Comparison of ENCODE assay signal across 8 cellular contexts in genomic region chr19:42285988-42286348, GRCh38. TPM values are rescaled to one million over a fixed set of nuclear protein-coding genes. Genes with fewer than 3 reads are reported as not detected.
DNase-seq lines count a peak whose midpoint lies in the region; ATAC-seq, FAIRE-seq and TF ChIP-seq lines count a peak whose summit lies in the region.

No MANE protein-coding gene starts in this region.

- no peaks in the 10 kb centered on the region for H3K9me1 ChIP-seq in endothelial cell of umbilical vein (replicated peaks; ENCODE audit: control insufficient read depth, extremely low read depth, insufficient read depth, low read length)

- dilution Hi-C loops in endothelial cell of umbilical vein (cut with MboI; ENCODE audit: extremely low pct_ligation_motif_present, low sequenced_read_pairs), result no loop called here

- H3K27me3 Mint-ChIP-seq in CD4-positive, alpha-beta memory T cell, result no peaks in the 10 kb centered on the region

- H3K27me3 ChIP-seq in CD4-positive, alpha-beta memory T cell (ENCODE audit: insufficient read depth, low read length), result no peaks in the 10 kb centered on the region
- H3K27me3 ChIP-seq in PC-9 (ENCODE audit: insufficient read depth, low read depth) (no peaks in the 10 kb centered on the region), endothelial cell of umbilical vein (ENCODE audit: control insufficient read depth in 2 of 2, insufficient read depth in 2 of 2, low read length in 2 of 2) (no peaks in the 10 kb centered on the region), psoas muscle (ENCODE audit: insufficient read depth in 3 of 3, low read length in 2 of 3) (no peaks in the 10 kb centered on the region)

- H3K4me2 ChIP-seq in PC-9 (peak overlapping the region; percentile 99), endothelial cell of umbilical vein (ENCODE audit: insufficient read depth, low read length) (peak overlapping the region; percentile 74)

- peaks cover 41% of the 10 kb centered on the region for H3K4me1 ChIP-seq in CD4-positive, alpha-beta memory T cell (ENCODE audit: insufficient read depth, low read length)
- H3K4me1 ChIP-seq in PC-9 (replicated peaks; ENCODE audit: insufficient read depth) (peaks cover 33% of the 10 kb centered on the region), endothelial cell of umbilical vein (ENCODE audit: control insufficient read depth, extremely low read depth, insufficient read depth, low read length) (peaks cover 40% of the 10 kb centered on the region), psoas muscle (peaks cover 43% of the 10 kb centered on the region)

- ATAC-seq in psoas muscle (no peak), GM21825 (IDR thresholded peaks at IDR 0.05; ENCODE audit: unreplicated experiment) (no peak), HG03469 (IDR thresholded peaks at IDR 0.05; ENCODE audit: unreplicated experiment) (no peak)

- H3K79me2 ChIP-seq in PC-9 (ENCODE audit: low read depth) (peaks cover 14% of the 10 kb centered on the region; the same call in 1 of the 2 replicates), endothelial cell of umbilical vein (ENCODE audit: control insufficient read depth, insufficient read depth, low read length) (peaks cover 23% of the 10 kb centered on the region)

- BruUV-seq in PC-9 (replicated peaks; lab: Mats Ljungman, UMichigan) (no TSS peak), endothelial cell of umbilical vein (replicated peaks; lab: Mats Ljungman, UMichigan) (no TSS peak)

- peak overlapping the region; percentile 81 to 94 (median 90) for H3K27ac Mint-ChIP-seq in CD4-positive, alpha-beta memory T cell

- H3K9ac ChIP-seq in endothelial cell of umbilical vein (replicated peaks; ENCODE audit: extremely low read depth, insufficient read depth, low read length), result peak overlapping the region; percentile 37

- H3F3A ChIP-seq in PC-9 (ENCODE audit: insufficient read depth, low read depth), result peaks cover 23% of the 10 kb centered on the region; the same call in 1 of the 2 replicates

- no peak for TF ChIP-seq POLR2A in endothelial cell of umbilical vein (IDR thresholded peaks at IDR 0.05; ENCODE audit: low read depth, low read length)

- H3K27ac ChIP-seq in CD4-positive, alpha-beta memory T cell (ENCODE audit: low read depth, low read length), result peak overlapping the region; percentile 67
- H3K27ac ChIP-seq in PC-9, result no peak overlapping the region
- H3K27ac ChIP-seq in endothelial cell of umbilical vein (ENCODE audit: insufficient read depth, low read depth, low read length), result peak overlapping the region; percentile 38
- peak overlapping the region; percentile 23 for H3K27ac ChIP-seq in psoas muscle

- no peak for TF ChIP-seq CTCF in PC-9 (conservative IDR thresholded peaks at IDR 0.05)
- TF ChIP-seq CTCF in endothelial cell of umbilical vein (IDR thresholded peaks at IDR 0.05; ENCODE audit: extremely low read depth in 1 of 2, insufficient read depth in 1 of 2, low read depth in 1 of 2, low read length in 2 of 2), result no peak
- no peak for TF ChIP-seq CTCF in psoas muscle (IDR thresholded peaks at IDR 0.05)

- DNase-seq in CD4-positive, alpha-beta memory T cell, result no peak
- DNase-seq in PC-9 (no peak), endothelial cell of umbilical vein (ENCODE audit: low read depth, low spot score) (no peak), psoas muscle (peak in 1 of 2 donors; percentile 51), NCI-H1092 treated with DMSO at 0.1 percent for 48 hours (lab: John Stamatoyannopoulos, UW) (no peak)
- DNase-seq in stimulated activated CD4-positive, alpha-beta T cell treated with anti-CD3 and anti-CD28 coated beads, Interleukin-12 subunit alpha, Interleukin-12 subunit beta, amount 100 ng/mL, for 4 hours, result no peak

- H3K9me3 Mint-ChIP-seq in CD4-positive, alpha-beta memory T cell, result no peaks in the 10 kb centered on the region

- no peak overlapping the region for H3K4me3 ChIP-seq in CD4-positive, alpha-beta memory T cell (ENCODE audit: low read length in 2 of 2)
- H3K4me3 ChIP-seq in PC-9 (no peak overlapping the region), endothelial cell of umbilical vein (replicated peaks in 1 of 3; ENCODE audit: insufficient read depth in 1 of 3, low read depth in 1 of 3, low read length in 3 of 3) (peak overlapping the region in 1 of 3 experiments; percentile 10), psoas muscle (peak overlapping the region; percentile 68)

- no peaks in the 10 kb centered on the region for H3K9me3 ChIP-seq in CD4-positive, alpha-beta memory T cell (ENCODE audit: control insufficient read depth in 1 of 2, low read length in 2 of 2)
- H3K9me3 ChIP-seq in PC-9 (ENCODE audit: insufficient read depth, low read depth) (no peaks in the 10 kb centered on the region), endothelial cell of umbilical vein (replicated peaks; ENCODE audit: control insufficient read depth, insufficient read depth, low read length) (no peaks in the 10 kb centered on the region), psoas muscle (no peaks in the 10 kb centered on the region)

- peaks cover 0 to 35% of the 10 kb centered on the region in 2 donors for H3K36me3 Mint-ChIP-seq in CD4-positive, alpha-beta memory T cell

- H3K36me3 ChIP-seq in CD4-positive, alpha-beta memory T cell (ENCODE audit: insufficient read depth, low read length), result peaks cover 39% of the 10 kb centered on the region
- H3K36me3 ChIP-seq in PC-9 (ENCODE audit: low read depth), result no peaks in the 10 kb centered on the region
- H3K36me3 ChIP-seq in endothelial cell of umbilical vein (ENCODE audit: control insufficient read depth in 2 of 2, extremely low read depth in 1 of 2, insufficient read depth in 2 of 2, low read length in 2 of 2), result peaks cover 12 to 37% of the 10 kb centered on the region in 2 experiments
- peaks cover 8 to 43% of the 10 kb centered on the region in 2 donors for H3K36me3 ChIP-seq in psoas muscle (ENCODE audit: insufficient read depth in 1 of 2, low read depth in 1 of 2)

- peaks cover 18 to 26% (median 22%) of the 10 kb centered on the region in 4 donors for H3K4me1 Mint-ChIP-seq in CD4-positive, alpha-beta memory T cell

- H3K4me3 Mint-ChIP-seq in CD4-positive, alpha-beta memory T cell, result peak overlapping the region in 4 of 8 donors; percentile 13 to 55 (median 21)

- no peak overlapping the region for H2AFZ ChIP-seq in PC-9
- H2AFZ ChIP-seq in endothelial cell of umbilical vein (ENCODE audit: low read depth, low read length), result no peak overlapping the region

- no peaks in the 10 kb centered on the region for H3K9me2 ChIP-seq in PC-9 (ENCODE audit: insufficient read depth)

- intact Hi-C loops in CD4-positive, alpha-beta memory T cell (cut with micrococcal nuclease), result loop anchor here (2.0 kb wide), 1 partner anchor 17 kb away; the partner anchor contains the start of genes PAFAH1B3 and PRR19
- intact Hi-C loops in PC-9 (cut with micrococcal nuclease; ENCODE audit: unreplicated experiment) (no loop called here), endothelial cell of umbilical vein (cut with micrococcal nuclease) (loop anchor here (1.0 kb wide), 1 partner anchor 16 kb away; the partner anchor contains the start of genes PAFAH1B3 and PRR19), psoas muscle (cut with DNase I) (no loop called here)

- POLR2A ChIA-PET in CD4-positive, alpha-beta memory T cell (lab: Charles Lee; ENCODE audit: partially characterized antibody), result interaction anchor here (1.2 to 7.6 kb wide), 3 partner anchors 16 to 28 kb away, joined by 3 to 131 read pairs (median 13); partner anchors contain the start of genes CIC, PAFAH1B3 and PRR19
- POLR2A ChIA-PET in PC-9 (lab: Charles Lee; ENCODE audit: unreplicated experiment), result no interaction called here
- POLR2A ChIA-PET in endothelial cell of umbilical vein (lab: Charles Lee), result interaction anchor here (0.5 kb wide), 1 partner anchor 18 kb away, joined by 3 read pairs; no protein-coding TSS in a partner anchor

- no peak for FAIRE-seq in endothelial cell of umbilical vein (lab: Jason Lieb, UNC)

- CTCF ChIA-PET in CD4-positive, alpha-beta memory T cell (lab: Charles Lee; ENCODE audit: partially characterized antibody), result no interaction called here
- CTCF ChIA-PET in PC-9 (lab: Charles Lee), result no interaction called here
- CTCF ChIA-PET in endothelial cell of umbilical vein (lab: Charles Lee), result interaction anchor here (3.0 kb wide), 1 partner anchor 40 kb away, joined by 17 read pairs; no protein-coding TSS in a partner anchor

- H4K20me1 ChIP-seq in PC-9 (ENCODE audit: insufficient read depth), result peaks cover 15% of the 10 kb centered on the region; the same call in 1 of the 2 replicates
- no peaks in the 10 kb centered on the region for H4K20me1 ChIP-seq in endothelial cell of umbilical vein (replicated peaks; ENCODE audit: control insufficient read depth, extremely low read depth, insufficient read depth, low read length)

- WGBS in psoas muscle, 3 donors, result 45 to 54% (median 51%) methylated on average over 4 to 6 of the region's 6 CpGs

RNA-seq across cellular contexts. Expression of gene PRR19, which starts 16.0 kb away (rescaled TPM):
- under 1 TPM; 0.28 to 0.64 TPM for total RNA-seq in CD4-positive, alpha-beta memory T cell
- under 1 TPM; 0.48 to 0.85 TPM for polyA plus RNA-seq in CD4-positive, alpha-beta memory T cell
- total RNA-seq in PC-9 (2021) (0.85 and 1.1 TPM in 2 replicates), endothelial cell of umbilical vein (1.0 and 1.5 TPM in 2 replicates), psoas muscle (under 1 TPM in 2 of 4 donors, not detected in 2; 0.19 to 0.51 TPM)
- polyA plus RNA-seq in endothelial cell of umbilical vein (1.4 and 1.9 TPM in 2 replicates), psoas muscle (under 1 TPM; 0.17 to 0.73 (median 0.60) TPM)
- polyA plus RNA-seq in endothelial cell of umbilical vein (2011; cell fraction: cytosol; rRNA removed), result 0.98 and 1.0 TPM in 2 replicates
- 0.55 and 0.92 TPM in 2 replicates for polyA plus RNA-seq in endothelial cell of umbilical vein (2011; cell fraction: nucleus; rRNA removed)
- 1.1 and 1.3 TPM in 2 replicates for polyA plus RNA-seq in endothelial cell of umbilical vein (2012)
- polyA minus RNA-seq in endothelial cell of umbilical vein, result 0.53 and 0.62 TPM in 2 replicates
- not detected for polyA minus RNA-seq in endothelial cell of umbilical vein (2011; cell fraction: cytosol; rRNA and poly(A)+ RNA removed)
- 0.53 and 0.63 TPM in 2 replicates for polyA minus RNA-seq in endothelial cell of umbilical vein (2011; cell fraction: nucleus; rRNA and poly(A)+ RNA removed)

RNA-seq across cellular contexts. Expression of gene PAFAH1B3, which starts 16.5 kb away (rescaled TPM):
- total RNA-seq in CD4-positive, alpha-beta memory T cell, result 10 to 100 TPM; 17.0 to 17.2 TPM
- polyA plus RNA-seq in CD4-positive, alpha-beta memory T cell, result 10 to 100 TPM; 35.0 to 43.7 TPM
- total RNA-seq in PC-9 (2021), result 70.2 and 90.1 TPM in 2 replicates
- 41.4 and 47.6 TPM in 2 replicates for total RNA-seq in endothelial cell of umbilical vein
- 95.0 and 115 TPM in 2 replicates for polyA plus RNA-seq in endothelial cell of umbilical vein
- polyA plus RNA-seq in endothelial cell of umbilical vein (2011; cell fraction: cytosol; rRNA removed), result 60.9 and 62.4 TPM in 2 replicates
- 37.0 and 38.1 TPM in 2 replicates for polyA plus RNA-seq in endothelial cell of umbilical vein (2011; cell fraction: nucleus; rRNA removed)
- polyA plus RNA-seq in endothelial cell of umbilical vein (2012), result 41.4 and 45.7 TPM in 2 replicates
- 31.2 and 37.2 TPM in 2 replicates for polyA minus RNA-seq in endothelial cell of umbilical vein
- polyA minus RNA-seq in endothelial cell of umbilical vein (2011; cell fraction: cytosol; rRNA and poly(A)+ RNA removed), result 15.9 TPM
- 5.5 and 10.9 TPM in 2 replicates for polyA minus RNA-seq in endothelial cell of umbilical vein (2011; cell fraction: nucleus; rRNA and poly(A)+ RNA removed)
- total RNA-seq in psoas muscle, result 1 to 10 TPM; 4.0 to 7.4 (median 6.4) TPM
- polyA plus RNA-seq in psoas muscle, result 10 to 100 TPM; 12.8 to 17.1 (median 14.8) TPM

RNA-seq across cellular contexts. Expression of gene CIC, which starts 16.9 kb away (rescaled TPM):
- total RNA-seq in CD4-positive, alpha-beta memory T cell, result 10 to 100 TPM; 81.6 to 82.6 TPM
- polyA plus RNA-seq in CD4-positive, alpha-beta memory T cell, result 1 to 10 TPM in 1 of 2 donors, not detected in 1; 3.5 TPM
- 58.1 and 60.7 TPM in 2 replicates for total RNA-seq in PC-9 (2021)
- 86.0 and 86.3 TPM in 2 replicates for total RNA-seq in endothelial cell of umbilical vein
- 18.4 and 23.5 TPM in 2 replicates for polyA plus RNA-seq in endothelial cell of umbilical vein
- 15.8 and 26.9 TPM in 2 replicates for polyA plus RNA-seq in endothelial cell of umbilical vein (2011; cell fraction: cytosol; rRNA removed)
- polyA plus RNA-seq in endothelial cell of umbilical vein (2011; cell fraction: nucleus; rRNA removed), result 59.1 and 69.4 TPM in 2 replicates
- 28.9 and 43.8 TPM in 2 replicates for polyA plus RNA-seq in endothelial cell of umbilical vein (2012)
- 9.1 and 9.7 TPM in 2 replicates for polyA minus RNA-seq in endothelial cell of umbilical vein
- polyA minus RNA-seq in endothelial cell of umbilical vein (2011; cell fraction: cytosol; rRNA and poly(A)+ RNA removed), result 11.2 TPM
- 15.3 and 26.1 TPM in 2 replicates for polyA minus RNA-seq in endothelial cell of umbilical vein (2011; cell fraction: nucleus; rRNA and poly(A)+ RNA removed)
- total RNA-seq in psoas muscle, result 10 to 100 TPM; 28.8 to 55.0 (median 44.2) TPM
- 10 to 100 TPM; 17.1 to 39.3 (median 18.1) TPM for polyA plus RNA-seq in psoas muscle

RNA-seq across cellular contexts. Expression of gene TMEM145, which starts 27.1 kb away (rescaled TPM):
- not detected for total RNA-seq in CD4-positive, alpha-beta memory T cell
- polyA plus RNA-seq in CD4-positive, alpha-beta memory T cell, result not detected
- 1.2 and 1.7 TPM in 2 replicates for total RNA-seq in PC-9 (2021)
- total RNA-seq in endothelial cell of umbilical vein, result not detected in 2 replicates
- 0.24 TPM in 1 of 2 replicates, not detected in the other for polyA plus RNA-seq in endothelial cell of umbilical vein
- not detected in 2 replicates for polyA plus RNA-seq in endothelial cell of umbilical vein (2011; cell fraction: cytosol; rRNA removed)
- polyA plus RNA-seq in endothelial cell of umbilical vein (2011; cell fraction: nucleus; rRNA removed), result 0.38 TPM in 1 of 2 replicates, not detected in the other
- polyA plus RNA-seq in endothelial cell of umbilical vein (2012), result not detected in 2 replicates
- 0.13 TPM in 1 of 2 replicates, not detected in the other for polyA minus RNA-seq in endothelial cell of umbilical vein
- polyA minus RNA-seq in endothelial cell of umbilical vein (2011; cell fraction: cytosol; rRNA and poly(A)+ RNA removed), result not detected
- not detected in 2 replicates for polyA minus RNA-seq in endothelial cell of umbilical vein (2011; cell fraction: nucleus; rRNA and poly(A)+ RNA removed)
- 1 to 10 TPM in 1 of 4 donors, under 1 TPM in 2, not detected in 1; 0.50 to 1.1 (median 0.52) TPM for total RNA-seq in psoas muscle
- 1 to 10 TPM in 1 of 3 donors, under 1 TPM in 2; 0.21 to 2.5 (median 0.57) TPM for polyA plus RNA-seq in psoas muscle

RNA-seq across cellular contexts. Expression of gene ERF, which starts 31.0 kb away (rescaled TPM):
- 10 to 100 TPM; 38.5 to 39.9 TPM for total RNA-seq in CD4-positive, alpha-beta memory T cell
- polyA plus RNA-seq in CD4-positive, alpha-beta memory T cell, result 1 to 10 TPM; 2.7 to 3.7 TPM
- 57.4 and 79.1 TPM in 2 replicates for total RNA-seq in PC-9 (2021)
- total RNA-seq in endothelial cell of umbilical vein, result 117 and 130 TPM in 2 replicates
- 102 and 125 TPM in 2 replicates for polyA plus RNA-seq in endothelial cell of umbilical vein
- polyA plus RNA-seq in endothelial cell of umbilical vein (2011; cell fraction: cytosol; rRNA removed), result 43.3 and 54.3 TPM in 2 replicates
- polyA plus RNA-seq in endothelial cell of umbilical vein (2011; cell fraction: nucleus; rRNA removed), result 130 and 152 TPM in 2 replicates
- polyA plus RNA-seq in endothelial cell of umbilical vein (2012), result 40.7 and 61.9 TPM in 2 replicates
- 76.4 and 95.4 TPM in 2 replicates for polyA minus RNA-seq in endothelial cell of umbilical vein
- polyA minus RNA-seq in endothelial cell of umbilical vein (2011; cell fraction: cytosol; rRNA and poly(A)+ RNA removed), result 26.5 TPM
- polyA minus RNA-seq in endothelial cell of umbilical vein (2011; cell fraction: nucleus; rRNA and poly(A)+ RNA removed), result 38.5 and 45.5 TPM in 2 replicates
- 10 to 100 TPM; 10.0 to 13.5 (median 11.8) TPM for total RNA-seq in psoas muscle
- 10 to 100 TPM in 2 of 3 donors, 1 to 10 TPM in 1; 7.1 to 11.7 (median 11.4) TPM for polyA plus RNA-seq in psoas muscle

Comparison
In these comparisons a context has a peak if more than half of its experiments do, and no peak if none do; other contexts are left out.
1. intact Hi-C loops: an anchor here in CD4-positive, alpha-beta memory T cell (2.0 kb wide) and endothelial cell of umbilical vein (1.0 kb wide); none called in PC-9 and psoas muscle.